In genomic region chr14:91078095-91078737, GRCh38 we compare ENCODE assay signal across 11 cellular contexts. TPM values are rescaled to one million over a fixed set of nuclear protein-coding genes. Genes with fewer than 3 reads are reported as not detected.
DNase-seq lines count a peak whose midpoint lies in the region; ATAC-seq and TF ChIP-seq lines count a peak whose summit lies in the region.
"Had no signal": no experiment of that assay in that cellular context is flagged by ENCODE, and none has a peak within 500 bp of the region (broad histone marks: within the 10 kb centered on the region; RNA-seq: fewer than 3 reads in every experiment).

No MANE protein-coding gene starts in this region.

- POLR2A ChIA-PET in activated CD8-positive, alpha-beta T cell treated with anti-CD3 and anti-CD28 coated beads, Interleukin-2, amount 10 ng/mL, durations not matched to agents 7 days and 5 days (lab: Charles Lee) = interaction anchor here (0.6 to 2.7 kb wide), 7 partner anchors 10 to 36 kb away, joined by 3 to 33 read pairs (median 4); partner anchors contain the start of genes DGLUCY and RPS6KA5

- no peaks in the 10 kb centered on the region for H3K27me3 Mint-ChIP-seq in activated CD8-positive, alpha-beta T cell treated with anti-CD3 and anti-CD28 coated beads, Interleukin-2, amount 10 ng/mL, durations not matched to agents 7 days and 5 days (ENCODE audit: low read depth)
- H3K27me3 Mint-ChIP-seq: type B pancreatic cell had no signal

- CTCF ChIA-PET in activated CD8-positive, alpha-beta T cell treated with anti-CD3 and anti-CD28 coated beads, Interleukin-2, amount 10 ng/mL, durations not matched to agents 7 days and 5 days (lab: Charles Lee) = interaction anchor here (0.9 to 2.6 kb wide), 13 partner anchors 9 to 176 kb away, joined by 3 to 17 read pairs (median 4); partner anchors contain the start of genes DGLUCY and RPS6KA5

- no peak for TF ChIP-seq POLR2A in GM18505 (IDR thresholded peaks at IDR 0.05; ENCODE audit: borderline replicate concordance, extremely low read depth, insufficient read depth, insufficient read length)

- H3K27ac Mint-ChIP-seq in activated CD8-positive, alpha-beta T cell treated with anti-CD3 and anti-CD28 coated beads, Interleukin-2, amount 10 ng/mL, durations not matched to agents 7 days and 5 days = peak overlapping the region; percentile 91
- H3K27ac Mint-ChIP-seq: type B pancreatic cell had no signal

- H3K4me3 Mint-ChIP-seq in activated CD8-positive, alpha-beta T cell treated with anti-CD3 and anti-CD28 coated beads, Interleukin-2, amount 10 ng/mL, durations not matched to agents 7 days and 5 days = peak overlapping the region; percentile 40
- H3K4me3 Mint-ChIP-seq: type B pancreatic cell had no signal

- peak; percentile 81 for DNase-seq in activated CD8-positive, alpha-beta T cell treated with anti-CD3 and anti-CD28 coated beads, Interleukin-2, amount 10 ng/mL, durations not matched to agents 7 days and 5 days
- peak in 3 of 4 experiments; percentile 11 to 57 (median 31) for DNase-seq in stimulated activated CD4-positive, alpha-beta T cell treated with anti-CD3 and anti-CD28 coated beads, Interleukin-1b, Interleukin-23, amount 100 ng/mL, for 24 hours (ENCODE audit: low read depth in 4 of 4, low spot score in 1 of 4)
- DNase-seq in DMS 273 (lab: John Stamatoyannopoulos, UW; ENCODE audit: unreplicated experiment) = no peak
- DNase-seq in HuH-7 (ENCODE audit: low spot score) = no peak
- no peak for DNase-seq in DMS153 treated with DMSO at 0.1 percent for 48 hours (lab: John Stamatoyannopoulos, UW; ENCODE audit: unreplicated experiment)
- DNase-seq: Kasumi-1 had no signal

- peak; percentile 64 for ATAC-seq in GM18519 (IDR thresholded peaks at IDR 0.05; ENCODE audit: low FRiP score, unreplicated experiment)
- peak; percentile 85 for ATAC-seq in HG02885 (IDR thresholded peaks at IDR 0.05; ENCODE audit: poor library complexity, unreplicated experiment)
- ATAC-seq in activated CD8-positive, alpha-beta T cell treated with anti-CD3 and anti-CD28 coated beads, Interleukin-2, amount 10 ng/mL, durations not matched to agents 7 days and 5 days = peak; percentile 93
- ATAC-seq in GM18505 (IDR thresholded peaks at IDR 0.05; ENCODE audit: unreplicated experiment) = no peak
- ATAC-seq: esophagus mucosa had no signal

- peaks cover 73% of the 10 kb centered on the region for H3K4me1 Mint-ChIP-seq in activated CD8-positive, alpha-beta T cell treated with anti-CD3 and anti-CD28 coated beads, Interleukin-2, amount 10 ng/mL, durations not matched to agents 7 days and 5 days (ENCODE audit: low read depth)

- H3K36me3 Mint-ChIP-seq in activated CD8-positive, alpha-beta T cell treated with anti-CD3 and anti-CD28 coated beads, Interleukin-2, amount 10 ng/mL, durations not matched to agents 7 days and 5 days (ENCODE audit: low read depth) = peaks cover 31% of the 10 kb centered on the region
- H3K36me3 Mint-ChIP-seq: type B pancreatic cell had no signal

- no peaks in the 10 kb centered on the region for H3K9me3 Mint-ChIP-seq in activated CD8-positive, alpha-beta T cell treated with anti-CD3 and anti-CD28 coated beads, Interleukin-2, amount 10 ng/mL, durations not matched to agents 7 days and 5 days (ENCODE audit: insufficient read depth)
- H3K9me3 Mint-ChIP-seq: type B pancreatic cell had no signal

RNA-seq across cellular contexts. Expression of gene RPS6KA5, which starts 17.8 kb away (rescaled TPM):
- total RNA-seq in activated CD8-positive, alpha-beta T cell treated with anti-CD3 and anti-CD28 coated beads, Interleukin-2, amount 10 ng/mL, durations not matched to agents 7 days and 5 days = 10 to 100 TPM; 50.8 to 53.1 TPM

RNA-seq across cellular contexts. Expression of gene DGLUCY, which starts 35.7 kb away (rescaled TPM):
- 100 to 1,000 TPM; 111 to 119 TPM for total RNA-seq in activated CD8-positive, alpha-beta T cell treated with anti-CD3 and anti-CD28 coated beads, Interleukin-2, amount 10 ng/mL, durations not matched to agents 7 days and 5 days

Comparison
In these comparisons a context has a peak if more than half of its experiments do, and no peak if none do; other contexts are left out.
1. DNase-seq: peak in activated CD8-positive, alpha-beta T cell treated with anti-CD3 and anti-CD28 coated beads, Interleukin-2, amount 10 ng/mL, durations not matched to agents 7 days and 5 days (single experiment) and stimulated activated CD4-positive, alpha-beta T cell treated with anti-CD3 and anti-CD28 coated beads, Interleukin-1b, Interleukin-23, amount 100 ng/mL, for 24 hours (3 of 4); none in DMS 273 (single experiment), HuH-7 (single experiment) and DMS153 treated with DMSO at 0.1 percent for 48 hours (single experiment).